Comparison of ENCODE assay signal across 9 cellular contexts in genomic region chr11:55707029-55707428, GRCh38. TPM values are rescaled to one million over a fixed set of nuclear protein-coding genes. Genes with fewer than 3 reads are reported as not detected.
A peak's percentile ranks its signal among the peaks of the same experiment; 100 is the strongest.
DNase-seq lines count a peak whose midpoint lies in the region; ATAC-seq and TF ChIP-seq lines count a peak whose summit lies in the region.
"Had no signal": no experiment of that assay in that cellular context is flagged by ENCODE, and none has a peak within 500 bp of the region (broad histone marks: within the 10 kb centered on the region; RNA-seq: fewer than 3 reads in every experiment).

No MANE protein-coding gene starts in this region.

- H3K27me3 ChIP-seq in HCT116 (ENCODE audit: insufficient read depth, low read length) (no peaks in the 10 kb centered on the region), prostate gland (replicated peaks; ENCODE audit: insufficient read depth) (no peaks in the 10 kb centered on the region)

- TF ChIP-seq CTCF in HCT116 (IDR thresholded peaks at IDR 0.05 in 2 of 3, conservative IDR thresholded peaks at IDR 0.05 in 1 of 3; ENCODE audit: borderline replicate concordance in 1 of 3, insufficient read depth in 1 of 3, low read depth in 2 of 3, low read length in 2 of 3) (peak; percentile 15 to 63 (median 39); a peak in 4 of 6 replicates), prostate gland (IDR thresholded peaks at IDR 0.05) (peak in 1 of 4 experiments; percentile 17)

- no peak for TF ChIP-seq POLR2A in HCT116 (IDR thresholded peaks at IDR 0.05; ENCODE audit: borderline replicate concordance, extremely low read depth, insufficient read depth, insufficient read length)
- no peak for TF ChIP-seq POLR2A in erythroblast (IDR thresholded peaks at IDR 0.05; ENCODE audit: low read length)
- no peak for TF ChIP-seq POLR2A in prostate gland (IDR thresholded peaks at IDR 0.05)

- TF ChIP-seq RAD21 in HCT116 (IDR thresholded peaks at IDR 0.05; ENCODE audit: low read depth), result peak; percentile 57

- H3K36me3 ChIP-seq in HCT116 (ENCODE audit: control insufficient read depth in 1 of 2, insufficient read depth in 2 of 2, low read length in 2 of 2), result no peaks in the 10 kb centered on the region
- no peaks in the 10 kb centered on the region for H3K36me3 ChIP-seq in prostate gland

- H3K9me2 ChIP-seq in HCT116 (ENCODE audit: insufficient read depth), result no peaks in the 10 kb centered on the region

- H3K27ac ChIP-seq in HCT116 (ENCODE audit: low read depth, low read length) (no peak overlapping the region), substantia nigra (ENCODE audit: low read depth, low read length, poor library complexity, severe bottlenecking) (no peak overlapping the region), prostate gland (no peak overlapping the region)

- RAD21 ChIA-PET in HCT116 (lab: Charles Lee; ENCODE audit: low non-redundant PET in 1 of 2, low total read pairs in 2 of 2, uncharacterized antibody in 2 of 2, unreplicated experiment in 2 of 2), result no interaction called here

- no peaks in the 10 kb centered on the region for H3K79me2 ChIP-seq in HCT116 (ENCODE audit: insufficient read depth, low read length)

- POLR2A ChIA-PET in HCT116 (lab: Charles Lee), result no interaction called here

- ATAC-seq in HCT116 (no peak), HG03571 (IDR thresholded peaks at IDR 0.05; ENCODE audit: unreplicated experiment) (no peak)

- CTCF ChIA-PET in HCT116 (lab: Charles Lee), result no interaction called here

- no TSS peak for BruUV-seq in HCT116 (replicated peaks; lab: Mats Ljungman, UMichigan)

- DNase-seq in D341Med (ENCODE audit: low spot score), result peak; percentile 22
- DNase-seq in HCT116 (ENCODE audit: low read depth, low spot score), result no peak
- DNase-seq in NCI-H748 (lab: John Stamatoyannopoulos, UW; ENCODE audit: unreplicated experiment), result peak; percentile 44
- DNase-seq in erythroblast (lab: John Stamatoyannopoulos, UW), result peak; percentile 22 to 47
- DNase-seq in superior temporal gyrus (ENCODE audit: extremely low spot score), result peak; percentile 73
- DNase-seq in substantia nigra (lab: John Stamatoyannopoulos, UW), result no peak
- DNase-seq in prostate gland (ENCODE audit: low spot score), result no peak

- H3K4me1 ChIP-seq in HCT116 (ENCODE audit: control insufficient read depth in 1 of 2, insufficient read depth in 2 of 2, low read length in 2 of 2) (no peaks in the 10 kb centered on the region), prostate gland (replicated peaks) (no peaks in the 10 kb centered on the region)

- H2AFZ ChIP-seq in HCT116 (ENCODE audit: low read depth, low read length, poor library complexity, severe bottlenecking), result no peak overlapping the region

- H3K4me3 ChIP-seq in HCT116 (replicated peaks in 1 of 2; ENCODE audit: low read depth in 1 of 2, low read length in 2 of 2) (no peak overlapping the region), prostate gland (no peak overlapping the region)

- H3K9me3 ChIP-seq in HCT116 (ENCODE audit: control insufficient read depth in 1 of 2, insufficient read depth in 1 of 2, low read depth in 1 of 2, low read length in 2 of 2) (peaks cover 0 to 14% of the 10 kb centered on the region in 2 experiments; a peak in 2 of 4 replicates), prostate gland (no peaks in the 10 kb centered on the region)

- H3K4me2 ChIP-seq in HCT116 (ENCODE audit: low read length), result no peak overlapping the region

- H3K9ac ChIP-seq in HCT116 (ENCODE audit: low read length), result no peak overlapping the region

- no peaks in the 10 kb centered on the region for H4K20me1 ChIP-seq in HCT116 (ENCODE audit: insufficient read depth)

- intact Hi-C loops in HCT116 (cut with micrococcal nuclease) (no loop called here), prostate gland (cut with DNase I) (no loop called here)

TF ChIP-seq in HCT116, 20 proteins besides CTCF, POLR2A, EP300 and RAD21:
- TF ChIP-seq ZFX (IDR thresholded peaks at IDR 0.05) (no peak), JUND (IDR thresholded peaks at IDR 0.05) (no peak), TCF7L2 (IDR thresholded peaks at IDR 0.05; ENCODE audit: borderline replicate concordance, extremely low read depth, insufficient read depth, insufficient read length) (no peak), POLR2AphosphoS5 (IDR thresholded peaks at IDR 0.05; ENCODE audit: low read depth, low read length) (no peak), SP1 (IDR thresholded peaks at IDR 0.05; ENCODE audit: low read depth) (no peak), SIN3A (IDR thresholded peaks at IDR 0.05; ENCODE audit: low read depth) (no peak), EZH2 (IDR thresholded peaks at IDR 0.05) (no peak), EZH2phosphoT487 (IDR thresholded peaks at IDR 0.05; ENCODE audit: borderline replicate concordance) (no peak)
- TF ChIP-seq, protein P1, sequence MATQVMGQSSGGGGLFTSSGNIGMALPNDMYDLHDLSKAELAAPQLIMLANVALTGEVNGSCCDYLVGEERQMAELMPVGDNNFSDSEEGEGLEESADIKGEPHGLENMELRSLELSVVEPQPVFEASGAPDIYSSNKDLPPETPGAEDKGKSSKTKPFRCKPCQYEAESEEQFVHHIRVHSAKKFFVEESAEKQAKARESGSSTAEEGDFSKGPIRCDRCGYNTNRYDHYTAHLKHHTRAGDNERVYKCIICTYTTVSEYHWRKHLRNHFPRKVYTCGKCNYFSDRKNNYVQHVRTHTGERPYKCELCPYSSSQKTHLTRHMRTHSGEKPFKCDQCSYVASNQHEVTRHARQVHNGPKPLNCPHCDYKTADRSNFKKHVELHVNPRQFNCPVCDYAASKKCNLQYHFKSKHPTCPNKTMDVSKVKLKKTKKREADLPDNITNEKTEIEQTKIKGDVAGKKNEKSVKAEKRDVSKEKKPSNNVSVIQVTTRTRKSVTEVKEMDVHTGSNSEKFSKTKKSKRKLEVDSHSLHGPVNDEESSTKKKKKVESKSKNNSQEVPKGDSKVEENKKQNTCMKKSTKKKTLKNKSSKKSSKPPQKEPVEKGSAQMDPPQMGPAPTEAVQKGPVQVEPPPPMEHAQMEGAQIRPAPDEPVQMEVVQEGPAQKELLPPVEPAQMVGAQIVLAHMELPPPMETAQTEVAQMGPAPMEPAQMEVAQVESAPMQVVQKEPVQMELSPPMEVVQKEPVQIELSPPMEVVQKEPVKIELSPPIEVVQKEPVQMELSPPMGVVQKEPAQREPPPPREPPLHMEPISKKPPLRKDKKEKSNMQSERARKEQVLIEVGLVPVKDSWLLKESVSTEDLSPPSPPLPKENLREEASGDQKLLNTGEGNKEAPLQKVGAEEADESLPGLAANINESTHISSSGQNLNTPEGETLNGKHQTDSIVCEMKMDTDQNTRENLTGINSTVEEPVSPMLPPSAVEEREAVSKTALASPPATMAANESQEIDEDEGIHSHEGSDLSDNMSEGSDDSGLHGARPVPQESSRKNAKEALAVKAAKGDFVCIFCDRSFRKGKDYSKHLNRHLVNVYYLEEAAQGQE (IDR thresholded peaks at IDR 0.05; ENCODE audit: low read depth), result no peak

RNA-seq across cellular contexts. Expression of gene OR4C6, which starts 45.0 kb away (rescaled TPM):
- total RNA-seq in HCT116 (2021; ENCODE audit: unreplicated experiment) (not detected), prostate gland (not detected)
- polyA plus RNA-seq in HCT116 (2012), result not detected in 2 replicates
- total RNA-seq: urinary bladder had no signal
- polyA plus RNA-seq: urinary bladder had no signal

RNA-seq across cellular contexts. Expression of gene OR4S2, which starts 58.9 kb away (rescaled TPM):
- not detected for total RNA-seq in HCT116 (2021; ENCODE audit: unreplicated experiment)
- polyA plus RNA-seq in HCT116 (2012), result not detected in 2 replicates
- total RNA-seq in prostate gland, result not detected
- total RNA-seq: urinary bladder had no signal
- polyA plus RNA-seq: urinary bladder had no signal

Comparison
In these comparisons a context has a peak if more than half of its experiments do, and no peak if none do; other contexts are left out.
1. DNase-seq: peak in D341Med (single experiment), NCI-H748 (single experiment), erythroblast (2 of 2) and superior temporal gyrus (single experiment); none in HCT116 (single experiment), substantia nigra (0 of 49) and prostate gland (single experiment).